Comparison of ENCODE assay signal across 1 cellular context in the genomic region with DNA sequence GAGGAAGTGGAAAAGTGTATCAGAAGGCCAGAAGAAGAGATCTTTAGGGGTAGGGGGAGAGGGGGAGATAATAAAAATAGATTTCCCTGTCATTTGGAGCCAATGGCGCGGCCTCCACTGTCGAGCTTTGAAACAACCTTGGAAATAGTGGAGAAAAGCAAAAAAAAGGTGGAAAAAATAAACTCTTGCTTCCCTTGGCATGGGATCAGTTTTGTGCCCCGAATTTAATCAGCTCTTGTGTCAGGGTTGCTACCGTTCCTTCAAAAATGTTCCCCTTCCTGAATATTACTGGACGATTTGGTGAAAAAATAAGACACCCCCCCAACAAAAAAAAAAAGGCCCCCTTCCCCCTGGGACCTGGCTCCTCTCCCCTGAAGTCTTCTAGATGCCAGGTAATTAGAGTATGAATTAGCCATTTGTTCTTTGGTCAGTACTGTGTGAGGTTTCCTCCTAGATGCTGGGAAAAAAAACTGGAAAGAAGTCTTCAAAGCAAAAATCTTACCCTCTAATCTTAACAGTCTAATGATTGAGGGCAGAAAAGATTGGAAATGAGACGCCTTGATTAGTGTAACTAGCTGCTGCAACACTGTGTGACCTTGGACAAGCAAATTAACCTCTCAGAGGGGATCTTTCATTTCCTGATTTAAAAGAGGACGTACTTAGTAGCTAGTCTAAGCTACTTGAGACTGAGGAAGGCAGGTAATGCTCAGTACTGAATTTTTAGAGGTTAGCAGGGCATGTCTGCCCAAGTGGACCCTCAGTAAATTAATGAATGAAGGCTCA.
TF ChIP-seq lines count a peak whose summit lies in the region.

No MANE protein-coding gene starts in this region.

TF ChIP-seq in HepG2, 621 proteins besides CTCF, POLR2A, EP300 and RAD21 (continued from another document):
- TF ChIP-seq ZBTB40 (IDR thresholded peaks at IDR 0.05) (0 out of 2 replicates have a peak, but pooled peaks have one; percentile 22), ZBTB40 (CRISPR knock-in tag; IDR thresholded peaks at IDR 0.05) (no peak), CHD4 (IDR thresholded peaks at IDR 0.05; ENCODE audit: borderline replicate concordance, low read length) (peak; percentile 32; the same call in 1 of the 2 replicates), ZBTB3 (CRISPR knock-in tag; IDR thresholded peaks at IDR 0.05; ENCODE audit: borderline replicate concordance, low read depth) (peak; percentile 20; the same call in 1 of the 2 replicates), YEATS2 (CRISPR knock-in tag; IDR thresholded peaks at IDR 0.05; ENCODE audit: borderline replicate concordance) (no peak), ZNF609 (CRISPR knock-in tag; IDR thresholded peaks at IDR 0.05; ENCODE audit: borderline replicate concordance) (0 out of 2 replicates have a peak, but pooled peaks have one; percentile 15), ZNF567 (CRISPR knock-in tag; IDR thresholded peaks at IDR 0.05; ENCODE audit: borderline replicate concordance) (peak; percentile 34; the same call in 1 of the 2 replicates), ZNF766 (CRISPR knock-in tag; IDR thresholded peaks at IDR 0.05; ENCODE audit: borderline replicate concordance) (0 out of 2 replicates have a peak, but pooled peaks have one; percentile 12), TEAD2 (CRISPR knock-in tag; IDR thresholded peaks at IDR 0.05) (peak; percentile 85; the same call in 1 of the 2 replicates)
- TF ChIP-seq, protein P1, sequence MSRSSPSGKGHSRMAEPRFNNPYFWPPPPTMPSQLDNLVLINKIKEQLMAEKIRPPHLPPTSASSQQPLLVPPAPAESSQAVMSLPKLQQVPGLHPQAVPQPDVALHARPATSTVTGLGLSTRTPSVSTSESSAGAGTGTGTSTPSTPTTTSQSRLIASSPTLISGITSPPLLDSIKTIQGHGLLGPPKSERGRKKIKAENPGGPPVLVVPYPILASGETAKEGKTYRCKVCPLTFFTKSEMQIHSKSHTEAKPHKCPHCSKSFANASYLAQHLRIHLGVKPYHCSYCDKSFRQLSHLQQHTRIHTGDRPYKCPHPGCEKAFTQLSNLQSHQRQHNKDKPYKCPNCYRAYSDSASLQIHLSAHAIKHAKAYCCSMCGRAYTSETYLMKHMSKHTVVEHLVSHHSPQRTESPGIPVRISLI (CRISPR knock-in tag; IDR thresholded peaks at IDR 0.05; ENCODE audit: borderline replicate concordance), result peak; percentile 71
TF ChIP-seq in HepG2: peak in this region for 94.
